In genomic region chr2:110991951-110992350, GRCh38 we compare ENCODE assay signal across 1 cellular context.
TF ChIP-seq lines count a peak whose summit lies in the region.

No MANE protein-coding gene starts in this region.

TF ChIP-seq in GM23338, 12 proteins besides CTCF, POLR2A, EP300 and RAD21 (continued from another document):
- TF ChIP-seq REST (IDR thresholded peaks at IDR 0.05; ENCODE audit: unreplicated experiment) (no peak), POLR2AphosphoS5 (IDR thresholded peaks at IDR 0.05; ENCODE audit: low read depth) (no peak), ZNF114 (CRISPR knock-in tag; IDR thresholded peaks at IDR 0.05) (no peak), CREB1 (CRISPR knock-in tag; IDR thresholded peaks at IDR 0.05; ENCODE audit: low read depth) (no peak), ZNF331 (CRISPR knock-in tag; IDR thresholded peaks at IDR 0.05; ENCODE audit: low read depth) (no peak), EZH2 (IDR thresholded peaks at IDR 0.05; ENCODE audit: low read depth, unreplicated experiment) (no peak), ETS1 (IDR thresholded peaks at IDR 0.05) (no peak)
